Comparison of ENCODE assay signal across 29 cellular contexts in the genomic region with DNA sequence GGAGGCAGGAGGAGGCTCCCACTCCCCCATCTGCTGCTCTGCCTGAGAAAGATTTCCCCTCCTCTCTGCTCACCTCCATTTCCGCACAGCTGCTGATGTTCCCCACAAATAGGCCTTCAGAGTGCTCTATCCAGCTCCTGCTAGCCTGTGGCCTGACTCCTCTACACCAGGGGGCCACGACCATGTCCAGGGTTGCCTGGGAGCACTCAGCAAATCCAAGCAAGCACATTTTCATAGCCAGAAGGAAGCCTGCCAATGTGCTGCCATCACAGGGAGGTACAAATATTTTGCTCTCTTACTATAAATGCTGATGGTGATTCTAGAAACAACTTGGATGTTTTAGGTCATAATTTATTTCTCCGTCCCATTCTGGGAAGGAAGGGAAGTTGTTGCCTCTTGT. TPM values are rescaled to one million over a fixed set of nuclear protein-coding genes. Genes with fewer than 3 reads are reported as not detected.
"Had no signal": no experiment of that assay in that cellular context is flagged by ENCODE, and none has a peak within 500 bp of the region (broad histone marks: within the 10 kb centered on the region; RNA-seq: fewer than 3 reads in every experiment).

No MANE protein-coding gene starts in this region.

- DNase-seq: activated CD4-positive, alpha-beta T cell treated with anti-CD3 and anti-CD28 coated beads for 4 hours; activated CD8-positive, alpha-beta memory T cell treated with anti-CD3 and anti-CD28 coated beads, Interleukin-2, amount 50 U/mL, for 4 hours; activated CD8-positive, alpha-beta T cell treated with anti-CD3 and anti-CD28 coated beads for 36 hours; activated gamma-delta T cell treated with Interleukin-2 at 50 U/mL for 16 hours; activated naive CD4-positive, alpha-beta T cell treated with anti-CD3 and anti-CD28 coated beads, Interleukin-2, amount 10 ng/mL, durations not matched to agents 7 days and 5 days; activated naive CD8-positive, alpha-beta T cell treated with anti-CD3 and anti-CD28 coated beads, Interleukin-2, amount 10 ng/mL, durations not matched to agents 7 days and 5 days; activated T-cell treated with anti-CD3 and anti-CD28 coated beads, Interleukin-2, amount 50 U/mL, for 72 hours; adrenal gland; Karpas-422; MM.1S; NCI-H1105; NCI-H1436; NCI-H1694 treated with DMSO at 0.1 percent for 48 hours; NCI-H2081; NCI-H510A treated with DMSO at 0.1 percent for 48 hours; NCI-H69; NK-92 treated with Interleukin-12 subunit alpha and Interleukin-12 subunit beta, amount 100 ng/mL, for 24 hours; OCI-M1; RPMI8226; SHP77; SW 1271 had no signal

- H3K27ac ChIP-seq: adrenal gland, body of pancreas, SJSA1 had no signal

- H3K4me1 ChIP-seq: adrenal gland, body of pancreas, SJSA1 had no signal

- H3K4me3 ChIP-seq: adrenal gland, body of pancreas, K562, SJSA1 had no signal

- ATAC-seq: activated CD4-positive, CD25-positive, alpha-beta regulatory T cell treated with anti-CD3 and anti-CD28 coated beads, Interleukin-2, amount 50 U/mL, for 24 hours; activated CD8-positive, alpha-beta T cell treated with anti-CD3 and anti-CD28 coated beads for 36 hours; activated T-cell treated with anti-CD3 and anti-CD28 coated beads, Interleukin-2, amount 50 U/mL, for 72 hours; body of pancreas; K562; Panc1; SK-N-SH treated with all-trans-retinoic acid at 6 μM for 48 hours had no signal

- H3K27me3 ChIP-seq: adrenal gland, body of pancreas had no signal

- H3K9me3 ChIP-seq: adrenal gland, body of pancreas, SJSA1 had no signal

- H3K36me3 ChIP-seq: adrenal gland, SJSA1 had no signal

RNA-seq across cellular contexts. Expression of a gene that starts 17.3 kb away (rescaled TPM):
- total RNA-seq: activated CD8-positive, alpha-beta T cell treated with anti-CD3 and anti-CD28 coated beads for 36 hours; activated naive CD8-positive, alpha-beta T cell treated with anti-CD3 and anti-CD28 coated beads, Interleukin-2, amount 10 ng/mL, durations not matched to agents 7 days and 5 days; activated T-cell treated with anti-CD3 and anti-CD28 coated beads, Interleukin-2, amount 50 U/mL, for 72 hours; activated T-helper 2 cell treated with anti-CD3 and anti-CD28 coated beads, Interferon-gamma antibody, Interleukin-2, Interleukin-4, amounts not matched to agents 10 μg/mL and 5 μg/mL and 100 μg/mL, durations not matched to agents 14 hours and 24 hours and 36 hours; K562; SJSA1; T-helper 1 cell treated with Interleukin-12 subunit alpha and Interleukin-12 subunit beta and Interleukin-4 antibody, amounts not matched to agents 30 ng/mL and 1 ng/mL, for 36 hours had no signal
